ENCODE assay signal across 12 cellular contexts in the genomic region with DNA sequence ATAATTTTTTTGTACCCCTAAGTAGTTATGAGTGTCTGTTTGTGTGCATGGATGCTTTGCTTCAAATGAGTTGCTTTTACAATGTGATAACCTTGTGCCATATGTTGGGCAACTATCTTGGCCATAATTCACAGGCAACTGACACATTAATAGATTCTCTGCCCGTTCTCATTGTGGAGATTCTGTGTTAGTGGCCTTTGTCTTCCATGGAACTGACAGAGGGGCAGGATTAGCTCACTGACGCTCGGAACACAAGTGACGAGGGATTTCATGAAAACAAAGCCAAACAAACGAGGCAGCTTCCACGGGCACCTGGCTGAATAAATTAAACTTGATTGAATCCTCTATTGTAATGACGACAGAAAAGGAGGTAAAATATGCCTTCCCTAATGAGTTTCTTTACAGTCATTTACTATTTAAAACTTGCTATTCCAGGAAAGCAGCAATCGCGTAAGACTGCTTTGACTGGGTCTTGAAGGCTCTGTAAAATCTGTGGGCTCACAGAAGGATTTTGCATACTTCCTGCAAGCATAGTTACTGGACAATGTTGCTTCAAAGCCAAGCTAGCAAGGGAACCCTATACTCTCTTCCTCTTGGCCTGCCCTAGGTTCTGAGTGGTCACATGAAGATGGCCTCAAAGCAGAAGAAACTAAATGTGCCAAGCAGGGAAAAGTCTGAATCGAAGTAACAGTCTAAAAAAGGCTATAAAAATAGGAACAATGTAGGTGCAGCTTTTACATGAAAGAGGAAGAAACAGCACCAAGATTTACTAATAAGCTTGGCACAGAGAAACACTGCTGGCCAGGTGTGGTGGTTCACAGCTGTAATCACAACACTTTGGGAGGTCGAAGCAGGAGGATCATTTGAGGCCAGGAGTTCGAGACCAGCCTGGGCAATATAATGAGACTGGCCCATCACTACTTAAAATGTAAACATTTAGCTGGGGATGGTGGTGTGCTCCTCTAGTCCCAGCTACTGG. TPM values are rescaled to one million over a fixed set of nuclear protein-coding genes. Genes with fewer than 3 reads are reported as not detected.
DNase-seq lines count a peak whose midpoint lies in the region; ATAC-seq and TF ChIP-seq lines count a peak whose summit lies in the region.
"Had no signal": no experiment of that assay in that cellular context is flagged by ENCODE, and none has a peak within 500 bp of the region (broad histone marks: within the 10 kb centered on the region; RNA-seq: fewer than 3 reads in every experiment).

No MANE protein-coding gene starts in this region.

- ATAC-seq in T-helper 17 cell (no peak), HG02759 (IDR thresholded peaks at IDR 0.05; ENCODE audit: unreplicated experiment) (no peak)
- no peak for ATAC-seq in activated T-helper 17 cell treated with anti-CD3 and anti-CD28 coated beads, Interleukin-2, amount 50 U/mL, for 72 hours (replicated peaks)
- ATAC-seq: activated T-cell treated with anti-CD3 and anti-CD28 coated beads, Interleukin-2, amount 50 U/mL, for 4 hours had no signal

- H3K9ac ChIP-seq in SU-DHL-6 (ENCODE audit: low read length) (no peak overlapping the region), mucosa of rectum (ENCODE audit: low read depth in 1 of 2, low read length in 2 of 2) (peak overlapping the region in 1 of 2 donors; percentile 21)

- no peaks in the 10 kb centered on the region for H3K4me1 Mint-ChIP-seq in T-helper 17 cell
- no peaks in the 10 kb centered on the region for H3K4me1 Mint-ChIP-seq in activated T-helper 17 cell treated with anti-CD3 and anti-CD28 coated beads, Interleukin-2, amount 50 U/mL, for 72 hours

- TF ChIP-seq CTCF in SU-DHL-6 (IDR thresholded peaks at IDR 0.05; ENCODE audit: insufficient read depth, low read length, poor library complexity, severe bottlenecking): no peak

- H3K27ac ChIP-seq in SU-DHL-6 (ENCODE audit: low read depth, low read length) (no peak overlapping the region), mucosa of rectum (ENCODE audit: low read depth in 2 of 2, low read length in 2 of 2) (peak overlapping the region; percentile 50 to 57)

- H3F3A ChIP-seq in SU-DHL-6 (ENCODE audit: insufficient read depth): no peaks in the 10 kb centered on the region

- H3K4me3 ChIP-seq in SU-DHL-6 (ENCODE audit: insufficient read depth, low read length, poor library complexity, severe bottlenecking): no peak overlapping the region
- H3K4me3 ChIP-seq in mucosa of rectum (ENCODE audit: low read length in 2 of 2): no peak overlapping the region
- H3K4me3 ChIP-seq: Peyer's patch had no signal

- H4K20me1 ChIP-seq in SU-DHL-6 (ENCODE audit: low read depth, low read length): no peaks in the 10 kb centered on the region

- H2AFZ ChIP-seq in SU-DHL-6 (ENCODE audit: low read depth, low read length, severe bottlenecking): peak overlapping the region; percentile 14

- peaks cover 3% of the 10 kb centered on the region for H3K36me3 Mint-ChIP-seq in T-helper 17 cell (ENCODE audit: low read depth)
- H3K36me3 Mint-ChIP-seq in activated T-helper 17 cell treated with anti-CD3 and anti-CD28 coated beads, Interleukin-2, amount 50 U/mL, for 72 hours (ENCODE audit: low read depth): no peaks in the 10 kb centered on the region

- no peaks in the 10 kb centered on the region for H3K9me2 ChIP-seq in SU-DHL-6 (replicated peaks; ENCODE audit: insufficient read depth, low read length)

- H3K4me3 Mint-ChIP-seq in T-helper 17 cell: no peak overlapping the region
- H3K4me3 Mint-ChIP-seq in activated T-helper 17 cell treated with anti-CD3 and anti-CD28 coated beads, Interleukin-2, amount 50 U/mL, for 72 hours: no peak overlapping the region
- H3K4me3 Mint-ChIP-seq: activated T-cell treated with anti-CD3 and anti-CD28 coated beads, Interleukin-2, amount 50 U/mL, for 4 hours had no signal

- H3K27ac Mint-ChIP-seq in T-helper 17 cell: no peak overlapping the region
- no peak overlapping the region for H3K27ac Mint-ChIP-seq in activated T-helper 17 cell treated with anti-CD3 and anti-CD28 coated beads, Interleukin-2, amount 50 U/mL, for 72 hours

- H3K36me3 ChIP-seq in SU-DHL-6 (ENCODE audit: low read length) (no peaks in the 10 kb centered on the region), mucosa of rectum (ENCODE audit: control insufficient read depth in 2 of 2, insufficient read depth in 2 of 2, low read length in 2 of 2) (no peaks in the 10 kb centered on the region)
- H3K36me3 ChIP-seq: Peyer's patch had no signal

- DNase-seq in DMS79 (lab: John Stamatoyannopoulos, UW) (peak; percentile 61), NCI-H1436 treated with DMSO at 0.1 percent for 48 hours (lab: John Stamatoyannopoulos, UW) (peak; percentile 69), T-helper 17 cell (no peak)
- no peak for DNase-seq in effector CD8-positive, alpha-beta T cell (lab: John Stamatoyannopoulos, UW)
- DNase-seq: activated T-cell treated with anti-CD3 and anti-CD28 coated beads, Interleukin-2, amount 50 U/mL, for 4 hours; COR-L47; Peyer's patch; stimulated activated CD4-positive, alpha-beta T cell treated with anti-CD3 and anti-CD28 coated beads, Interleukin-2, amount 100 ng/mL, for 24 hours had no signal

- peaks cover 16% of the 10 kb centered on the region for H3K27me3 Mint-ChIP-seq in T-helper 17 cell
- H3K27me3 Mint-ChIP-seq in activated T-helper 17 cell treated with anti-CD3 and anti-CD28 coated beads, Interleukin-2, amount 50 U/mL, for 72 hours: peaks cover 6% of the 10 kb centered on the region

- no peaks in the 10 kb centered on the region for H3K79me2 ChIP-seq in SU-DHL-6 (ENCODE audit: insufficient read depth, low read length)

- peak overlapping the region; percentile 1 for H3K4me2 ChIP-seq in SU-DHL-6 (ENCODE audit: low read depth, low read length, poor library complexity, severe bottlenecking)

- H3K4me1 ChIP-seq in mucosa of rectum (ENCODE audit: control insufficient read depth in 2 of 2, insufficient read depth in 2 of 2, low read length in 2 of 2): peaks cover 8 to 25% of the 10 kb centered on the region in 2 donors
- H3K4me1 ChIP-seq: Peyer's patch had no signal

- H3K9me3 Mint-ChIP-seq in activated T-helper 17 cell treated with anti-CD3 and anti-CD28 coated beads, Interleukin-2, amount 50 U/mL, for 72 hours: no peaks in the 10 kb centered on the region
- H3K9me3 Mint-ChIP-seq: activated T-cell treated with anti-CD3 and anti-CD28 coated beads, Interleukin-2, amount 50 U/mL, for 4 hours had no signal

- H3K27me3 ChIP-seq in SU-DHL-6 (ENCODE audit: low read length) (no peaks in the 10 kb centered on the region), mucosa of rectum (ENCODE audit: control insufficient read depth in 2 of 2, insufficient read depth in 2 of 2, low read length in 2 of 2) (no peaks in the 10 kb centered on the region)
- H3K27me3 ChIP-seq: Peyer's patch had no signal

- H3K9me3 ChIP-seq in SU-DHL-6 (ENCODE audit: insufficient read depth, low read length) (no peaks in the 10 kb centered on the region), mucosa of rectum (ENCODE audit: control insufficient read depth in 2 of 2, low read length in 2 of 2) (no peaks in the 10 kb centered on the region), T-helper 17 cell (ENCODE audit: control insufficient read depth, low read length, poor library complexity, severe bottlenecking) (no peaks in the 10 kb centered on the region)
- H3K9me3 ChIP-seq: Peyer's patch had no signal

RNA-seq across cellular contexts. Expression of a gene that starts 28.1 kb away (rescaled TPM):
- 10 to 100 TPM; 87.1 to 95.7 TPM for total RNA-seq in T-helper 17 cell
- total RNA-seq in activated T-helper 17 cell treated with anti-CD3 and anti-CD28 coated beads, Interleukin-2, amount 50 U/mL, for 72 hours: 100 to 1,000 TPM; 160 to 222 TPM

Comparison
In these comparisons a context has a peak if more than half of its experiments do, and no peak if none do; other contexts are left out.
1. DNase-seq: peak in DMS79 (single experiment) and NCI-H1436 treated with DMSO at 0.1 percent for 48 hours (single experiment); none in T-helper 17 cell (0 of 3) and effector CD8-positive, alpha-beta T cell (single experiment).